ENCODE assay signal across 8 cellular contexts in the genomic region with DNA sequence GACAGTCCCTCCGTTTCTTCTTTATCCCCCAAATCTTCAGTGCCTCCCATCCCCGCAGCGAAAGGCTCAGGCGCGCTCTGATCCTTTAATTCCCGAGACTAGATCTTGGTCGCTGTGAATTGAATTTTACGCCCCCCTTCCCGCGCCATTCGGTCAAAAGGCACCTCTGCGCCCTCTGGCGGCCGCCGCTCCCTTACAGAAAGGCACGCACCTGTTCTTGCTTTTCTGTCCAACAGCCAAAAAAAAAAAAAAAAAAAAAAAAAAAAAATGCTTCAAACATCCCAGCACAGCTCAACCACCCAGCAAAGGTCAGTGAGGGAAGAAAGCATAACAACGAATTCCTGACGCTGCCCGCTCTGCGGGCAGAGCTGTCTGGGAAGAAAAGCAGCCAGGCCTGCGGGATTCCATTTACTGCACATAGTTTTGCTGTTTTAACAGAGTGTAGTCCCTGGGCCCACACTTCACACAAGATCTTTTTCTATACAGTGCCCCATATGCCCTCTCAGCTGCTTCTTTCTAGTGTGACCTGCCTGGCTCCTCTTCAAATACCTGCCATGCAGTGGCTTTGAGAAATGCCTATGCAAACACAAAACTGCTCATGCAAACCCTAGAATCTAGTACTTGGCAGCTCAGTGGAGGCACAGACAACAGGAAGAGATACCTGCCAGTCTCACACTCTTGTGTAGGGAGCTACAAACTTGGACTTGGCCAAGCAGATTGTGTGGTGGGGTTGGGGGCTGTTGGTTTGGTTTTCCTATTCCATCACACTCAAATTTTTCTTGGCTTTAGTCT. TPM values are rescaled to one million over a fixed set of nuclear protein-coding genes. Genes with fewer than 3 reads are reported as not detected.
A peak's percentile ranks its signal among the peaks of the same experiment; 100 is the strongest.
DNase-seq lines count a peak whose midpoint lies in the region; ATAC-seq lines count a peak whose summit lies in the region.

No MANE protein-coding gene starts in this region.

- peak; percentile 16 for ATAC-seq in GM21390 (IDR thresholded peaks at IDR 0.05; ENCODE audit: unreplicated experiment)
- peak; percentile 60 for ATAC-seq in T-helper 17 cell
- peak; percentile 44 for ATAC-seq in sciatic nerve
- no peak for ATAC-seq in HG02588 (IDR thresholded peaks at IDR 0.05; ENCODE audit: unreplicated experiment)

- intact Hi-C loops in sciatic nerve (cut with DNase I): loop anchor here (10.0 kb wide), 1 partner anchor 99 kb away; no protein-coding TSS in a partner anchor

- H3K4me3 Mint-ChIP-seq in T-helper 17 cell: peak overlapping the region; percentile 98

- H3K9me3 ChIP-seq in T-helper 17 cell (ENCODE audit: control insufficient read depth, low read length, poor library complexity, severe bottlenecking): no peaks in the 10 kb centered on the region

- peaks cover 19% of the 10 kb centered on the region for H3K4me1 Mint-ChIP-seq in T-helper 17 cell

- H3K27me3 Mint-ChIP-seq in T-helper 17 cell: peaks cover 25% of the 10 kb centered on the region

- DNase-seq in AG20443 (ENCODE audit: low spot score) (peak; percentile 73), NCI-H128 (lab: John Stamatoyannopoulos, UW; ENCODE audit: unreplicated experiment) (peak; percentile 13), T-helper 17 cell (peak; percentile 71 to 85 (median 74)), amniotic stem cell (lab: John Stamatoyannopoulos, UW) (peak; percentile 65), hepatic stellate cell (ENCODE audit: low spot score) (peak; percentile 40), sciatic nerve (ENCODE audit: low spot score) (peak; percentile 91)

- H3K27ac Mint-ChIP-seq in T-helper 17 cell: peak overlapping the region; percentile 78

- no peaks in the 10 kb centered on the region for H3K36me3 Mint-ChIP-seq in T-helper 17 cell (ENCODE audit: low read depth)

RNA-seq across cellular contexts. Expression of a gene that starts 1.3 kb away (rescaled TPM):
- total RNA-seq in T-helper 17 cell (10 to 100 TPM in 1 of 2 donors, 1 to 10 TPM in 1; 3.5 to 30.5 TPM), sciatic nerve (61.0 TPM)

RNA-seq across cellular contexts. Expression of a gene that starts 11.3 kb away (rescaled TPM):
- under 1 TPM; 0.32 to 0.57 TPM for total RNA-seq in T-helper 17 cell
- total RNA-seq in sciatic nerve: 2.0 TPM

RNA-seq across cellular contexts. Expression of a gene that starts 23.6 kb away (rescaled TPM):
- total RNA-seq in T-helper 17 cell (100 to 1,000 TPM in 1 of 2 donors, 10 to 100 TPM in 1; 20.8 to 614 TPM), sciatic nerve (6.2 TPM)

RNA-seq across cellular contexts. Expression of a gene that starts 36.9 kb away (rescaled TPM):
- total RNA-seq in T-helper 17 cell (10 to 100 TPM; 10.1 to 11.3 TPM), sciatic nerve (22.1 TPM)

Comparison
In these comparisons a context has a peak if more than half of its experiments do, and no peak if none do; other contexts are left out.
1. DNase-seq: peak in every context shown above with its lines; median percentile 91 in sciatic nerve; 74 in T-helper 17 cell; 73 in AG20443; 65 in amniotic stem cell; 40 in hepatic stellate cell; 13 in NCI-H128.